In the genomic region with DNA sequence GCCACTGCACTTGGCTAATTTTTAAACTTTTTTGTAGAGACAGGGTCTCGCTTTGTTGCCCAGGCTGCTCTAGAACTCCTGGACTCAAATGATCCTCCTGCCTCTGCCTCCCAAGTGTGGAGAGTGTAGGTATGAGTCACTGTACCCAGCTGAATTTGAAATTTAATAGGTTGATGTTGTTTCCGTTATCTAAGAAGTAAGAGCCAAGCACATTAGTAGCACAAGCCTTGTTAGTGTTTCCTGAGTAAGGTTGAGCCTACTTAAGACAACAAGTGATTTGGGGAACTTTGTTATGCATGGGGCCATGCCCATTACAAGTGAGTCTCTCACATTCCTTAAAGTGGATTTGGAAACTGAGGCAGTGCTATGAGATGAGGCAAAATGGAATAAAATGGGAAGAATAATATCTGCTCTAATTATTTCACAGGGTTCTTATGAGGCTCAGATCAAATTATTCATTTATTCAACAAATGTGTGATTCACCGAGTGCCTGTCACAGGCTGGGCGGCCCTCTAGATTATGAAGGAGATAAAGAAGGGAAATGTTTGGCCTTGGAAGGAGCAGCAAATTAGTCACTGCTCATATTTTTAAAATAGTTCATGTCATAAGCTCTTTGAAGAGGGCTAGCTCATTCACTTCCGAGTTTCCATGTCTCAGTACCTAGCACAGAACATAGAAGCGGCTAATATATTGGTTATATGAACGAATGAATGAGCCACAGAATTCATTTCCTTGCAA, we compare ENCODE assay signal across 12 cellular contexts.
DNase-seq lines count a peak whose midpoint lies in the region; ATAC-seq and TF ChIP-seq lines count a peak whose summit lies in the region.
"Had no signal": no experiment of that assay in that cellular context is flagged by ENCODE, and none has a peak within 500 bp of the region (broad histone marks: within the 10 kb centered on the region; RNA-seq: fewer than 3 reads in every experiment).

No MANE protein-coding gene starts in this region.

- no peaks in the 10 kb centered on the region for H3K9me3 Mint-ChIP-seq in naive thymus-derived CD8-positive, alpha-beta T cell
- no peaks in the 10 kb centered on the region for H3K9me3 Mint-ChIP-seq in effector memory CD8-positive, alpha-beta T cell
- H3K9me3 Mint-ChIP-seq: activated B cell treated with CpG ODN at 0.5 μM for 24 hours had no signal

- DNase-seq in LoVo (ENCODE audit: low spot score), result peak; percentile 11
- peak; percentile 70 for DNase-seq in astrocyte of the spinal cord (ENCODE audit: low read depth, low spot score)
- no peak for DNase-seq in naive thymus-derived CD8-positive, alpha-beta T cell
- DNase-seq in cortex of kidney (lab: John Stamatoyannopoulos, UW), result no peak
- DNase-seq in effector memory CD8-positive, alpha-beta T cell, result no peak
- no peak for DNase-seq in NCI-H2029 (lab: John Stamatoyannopoulos, UW)
- no peak for DNase-seq in BE2C
- DNase-seq: activated B cell treated with CpG ODN at 0.5 μM for 24 hours, NCI-H510A had no signal

- no peaks in the 10 kb centered on the region for H3K27me3 Mint-ChIP-seq in naive thymus-derived CD8-positive, alpha-beta T cell
- H3K27me3 Mint-ChIP-seq in effector memory CD8-positive, alpha-beta T cell, result no peaks in the 10 kb centered on the region
- H3K27me3 Mint-ChIP-seq: activated B cell treated with CpG ODN at 0.5 μM for 24 hours had no signal

- peaks cover 0 to 30% (median 6%) of the 10 kb centered on the region in 11 experiments; a peak in 10 of 22 replicates for H3K36me3 ChIP-seq in BLaER1 treated with 17β-estradiol and CSF1 and Interleukin-3, amounts not matched to agents 10 nM and 100 nM
- H3K36me3 ChIP-seq in BE2C, result no peaks in the 10 kb centered on the region

- H3K4me2 ChIP-seq in BLaER1 treated with 17β-estradiol and CSF1 and Interleukin-3, amounts not matched to agents 10 nM and 100 nM, result peak overlapping the region; percentile 79 to 94 (median 87)

- peak overlapping the region in 9 of 10 donors; percentile 53 to 99 (median 89) for H3K27ac Mint-ChIP-seq in naive thymus-derived CD8-positive, alpha-beta T cell
- no peak overlapping the region for H3K27ac Mint-ChIP-seq in effector memory CD8-positive, alpha-beta T cell
- H3K27ac Mint-ChIP-seq: activated B cell treated with CpG ODN at 0.5 μM for 24 hours had no signal

- H4K20me1 ChIP-seq in BLaER1 treated with 17β-estradiol and CSF1 and Interleukin-3, amounts not matched to agents 10 nM and 100 nM, result no peaks in the 10 kb centered on the region; a peak in 1 of 22 replicates

- H3K9me3 ChIP-seq in BLaER1 treated with 17β-estradiol and CSF1 and Interleukin-3, amounts not matched to agents 10 nM and 100 nM (replicated peaks in 1 of 11), result no peaks in the 10 kb centered on the region
- no peaks in the 10 kb centered on the region for H3K9me3 ChIP-seq in BE2C

- H3K4me3 Mint-ChIP-seq in naive thymus-derived CD8-positive, alpha-beta T cell, result peak overlapping the region in 8 of 10 donors; percentile 26 to 86 (median 72)
- no peak overlapping the region for H3K4me3 Mint-ChIP-seq in effector memory CD8-positive, alpha-beta T cell
- H3K4me3 Mint-ChIP-seq: activated B cell treated with CpG ODN at 0.5 μM for 24 hours had no signal

- H3K4me1 ChIP-seq in BLaER1 treated with 17β-estradiol and CSF1 and Interleukin-3, amounts not matched to agents 10 nM and 100 nM, result peaks cover 59 to 97% (median 69%) of the 10 kb centered on the region in 10 experiments
- no peaks in the 10 kb centered on the region for H3K4me1 ChIP-seq in BE2C

- no peak for ATAC-seq in naive thymus-derived CD8-positive, alpha-beta T cell
- ATAC-seq in effector memory CD8-positive, alpha-beta T cell (replicated peaks), result no peak

- H3K9ac ChIP-seq in BLaER1 treated with 17β-estradiol and CSF1 and Interleukin-3, amounts not matched to agents 10 nM and 100 nM, result peak overlapping the region in 1 of 11 experiments; percentile 75; a peak in 2 of 22 replicates

- H3K4me1 Mint-ChIP-seq in naive thymus-derived CD8-positive, alpha-beta T cell, result peaks cover 40 to 48% (median 45%) of the 10 kb centered on the region in 4 donors
- H3K4me1 Mint-ChIP-seq in effector memory CD8-positive, alpha-beta T cell (ENCODE audit: low read depth in 2 of 2), result peaks cover 0 to 17% of the 10 kb centered on the region in 2 donors

- peak overlapping the region in 9 of 11 experiments; percentile 13 to 83 (median 68); a peak in 13 of 22 replicates for H3K27ac ChIP-seq in BLaER1 treated with 17β-estradiol and CSF1 and Interleukin-3, amounts not matched to agents 10 nM and 100 nM
- H3K27ac ChIP-seq: HL-60 had no signal

- in situ Hi-C loops in astrocyte of the spinal cord (cut with HindIII; ENCODE audit: low sequenced_read_pairs), result no loop called here

- peaks cover 0 to 2% (median 0%) of the 10 kb centered on the region in 3 donors for H3K36me3 Mint-ChIP-seq in naive thymus-derived CD8-positive, alpha-beta T cell
- no peaks in the 10 kb centered on the region for H3K36me3 Mint-ChIP-seq in effector memory CD8-positive, alpha-beta T cell (ENCODE audit: insufficient read depth)

- TF ChIP-seq CTCF in astrocyte of the spinal cord (IDR thresholded peaks at IDR 0.05; ENCODE audit: low read depth, low read length) (no peak), BE2C (IDR thresholded peaks at IDR 0.05; ENCODE audit: low read depth, low read length) (no peak)

- H3K4me3 ChIP-seq in BLaER1 treated with 17β-estradiol and CSF1 and Interleukin-3, amounts not matched to agents 10 nM and 100 nM, result no peak overlapping the region
- no peak overlapping the region for H3K4me3 ChIP-seq in astrocyte of the spinal cord (ENCODE audit: low read depth, low read length)
- H3K4me3 ChIP-seq in BE2C (ENCODE audit: low read depth, low read length), result no peak overlapping the region
- H3K4me3 ChIP-seq: dorsolateral prefrontal cortex had no signal

- POLR2A ChIA-PET in naive thymus-derived CD8-positive, alpha-beta T cell (lab: Charles Lee), result interaction anchor here (1.3 kb wide), 1 partner anchor 29 kb away, joined by 3 read pairs; no protein-coding TSS in a partner anchor

- H3K27me3 ChIP-seq in BLaER1 treated with 17β-estradiol and CSF1 and Interleukin-3, amounts not matched to agents 10 nM and 100 nM, result no peaks in the 10 kb centered on the region
- no peaks in the 10 kb centered on the region for H3K27me3 ChIP-seq in BE2C
- H3K27me3 ChIP-seq: dorsolateral prefrontal cortex had no signal

Comparison
In these comparisons a context has a peak if more than half of its experiments do, and no peak if none do; other contexts are left out.
1. DNase-seq: peak in LoVo (single experiment) and astrocyte of the spinal cord (single experiment); none in naive thymus-derived CD8-positive, alpha-beta T cell (0 of 10), cortex of kidney (single experiment), effector memory CD8-positive, alpha-beta T cell (0 of 3), NCI-H2029 (single experiment) and BE2C (single experiment).
2. H3K27ac Mint-ChIP-seq: peak in naive thymus-derived CD8-positive, alpha-beta T cell (9 of 10); none in effector memory CD8-positive, alpha-beta T cell (0 of 2).
3. H3K4me3 Mint-ChIP-seq: peak in naive thymus-derived CD8-positive, alpha-beta T cell (8 of 10); none in effector memory CD8-positive, alpha-beta T cell (0 of 2).